15 cellular contexts compared by ENCODE assay signal in genomic region chr14:65501328-65501727, GRCh38.
DNase-seq lines count a peak whose midpoint lies in the region; ATAC-seq and TF ChIP-seq lines count a peak whose summit lies in the region.
"Had no signal": no experiment of that assay in that cellular context is flagged by ENCODE, and none has a peak within 500 bp of the region (broad histone marks: within the 10 kb centered on the region; RNA-seq: fewer than 3 reads in every experiment).

No MANE protein-coding gene starts in this region.

- H3K36me3 Mint-ChIP-seq in activated T-helper 2 cell treated with anti-CD3 and anti-CD28 coated beads, Interferon-gamma antibody, Interleukin-2, Interleukin-4, amounts not matched to agents 10 μg/mL and 5 μg/mL and 100 μg/mL, durations not matched to agents 14 hours and 24 hours and 36 hours (ENCODE audit: low read depth): peaks cover 36% of the 10 kb centered on the region
- peaks cover 4 to 5% (median 4%) of the 10 kb centered on the region in 3 donors for H3K36me3 Mint-ChIP-seq in naive thymus-derived CD8-positive, alpha-beta T cell

- no peaks in the 10 kb centered on the region for H3K27me3 Mint-ChIP-seq in activated T-helper 2 cell treated with anti-CD3 and anti-CD28 coated beads, Interferon-gamma antibody, Interleukin-2, Interleukin-4, amounts not matched to agents 10 μg/mL and 5 μg/mL and 100 μg/mL, durations not matched to agents 14 hours and 24 hours and 36 hours (ENCODE audit: low read depth)
- no peaks in the 10 kb centered on the region for H3K27me3 Mint-ChIP-seq in naive thymus-derived CD8-positive, alpha-beta T cell
- H3K27me3 Mint-ChIP-seq: CD8-positive, alpha-beta memory T cell had no signal

- no peak for DNase-seq in activated T-helper 2 cell treated with anti-CD3 and anti-CD28 coated beads, Interferon-gamma antibody, Interleukin-2, Interleukin-4, amounts not matched to agents 10 μg/mL and 5 μg/mL and 100 μg/mL, durations not matched to agents 14 hours and 24 hours and 36 hours (ENCODE audit: low spot score)
- DNase-seq in naive thymus-derived CD8-positive, alpha-beta T cell: no peak
- no peak for DNase-seq in CD1c-positive myeloid dendritic cell (ENCODE audit: extremely low spot score)
- DNase-seq in NCI-H226: no peak
- DNase-seq in T-helper 9 cell: no peak
- DNase-seq: activated CD4-positive, alpha-beta T cell treated with anti-CD3 and anti-CD28 coated beads, Interleukin-2, amount 50 U/mL, for 48 hours; activated naive CD4-positive, alpha-beta T cell treated with Interleukin-2 at 50 U/mL for 16 hours; caudate nucleus; CD8-positive, alpha-beta memory T cell; hypothalamus; NCI-H1092; T-helper 2 cell had no signal

- peak; percentile 47 for ATAC-seq in GM21360 (IDR thresholded peaks at IDR 0.05; ENCODE audit: unreplicated experiment)
- ATAC-seq in naive thymus-derived CD8-positive, alpha-beta T cell: no peak

- peaks cover 42% of the 10 kb centered on the region for H3K4me1 Mint-ChIP-seq in activated T-helper 2 cell treated with anti-CD3 and anti-CD28 coated beads, Interferon-gamma antibody, Interleukin-2, Interleukin-4, amounts not matched to agents 10 μg/mL and 5 μg/mL and 100 μg/mL, durations not matched to agents 14 hours and 24 hours and 36 hours (ENCODE audit: low read depth)
- H3K4me1 Mint-ChIP-seq in naive thymus-derived CD8-positive, alpha-beta T cell: peaks cover 16 to 49% (median 38%) of the 10 kb centered on the region in 4 donors
- H3K4me1 Mint-ChIP-seq: neural progenitor cell had no signal

- no peak overlapping the region for H3K4me3 Mint-ChIP-seq in activated T-helper 2 cell treated with anti-CD3 and anti-CD28 coated beads, Interferon-gamma antibody, Interleukin-2, Interleukin-4, amounts not matched to agents 10 μg/mL and 5 μg/mL and 100 μg/mL, durations not matched to agents 14 hours and 24 hours and 36 hours (ENCODE audit: low read depth)
- H3K4me3 Mint-ChIP-seq in naive thymus-derived CD8-positive, alpha-beta T cell: no peak overlapping the region
- H3K4me3 Mint-ChIP-seq: neural progenitor cell had no signal

- TF ChIP-seq CTCF in GM12872 (IDR thresholded peaks at IDR 0.05; ENCODE audit: insufficient read depth, low read depth, low read length): peak; percentile 34; the same call in 2 of the 3 replicates

- H3K9me3 Mint-ChIP-seq in activated T-helper 2 cell treated with anti-CD3 and anti-CD28 coated beads, Interferon-gamma antibody, Interleukin-2, Interleukin-4, amounts not matched to agents 10 μg/mL and 5 μg/mL and 100 μg/mL, durations not matched to agents 14 hours and 24 hours and 36 hours: peaks cover 9% of the 10 kb centered on the region
- H3K9me3 Mint-ChIP-seq in naive thymus-derived CD8-positive, alpha-beta T cell: peaks cover 0 to 5% (median 3%) of the 10 kb centered on the region in 9 donors

- intact Hi-C loops in activated T-helper 2 cell treated with anti-CD3 and anti-CD28 coated beads, Interferon-gamma antibody, Interleukin-2, Interleukin-4, amounts not matched to agents 10 μg/mL and 5 μg/mL and 100 μg/mL, durations not matched to agents 14 hours and 24 hours and 36 hours (cut with micrococcal nuclease): loop anchor here (5.0 kb wide), 1 partner anchor 39 kb away; no protein-coding TSS in a partner anchor

- H3K27ac Mint-ChIP-seq in activated T-helper 2 cell treated with anti-CD3 and anti-CD28 coated beads, Interferon-gamma antibody, Interleukin-2, Interleukin-4, amounts not matched to agents 10 μg/mL and 5 μg/mL and 100 μg/mL, durations not matched to agents 14 hours and 24 hours and 36 hours: peak overlapping the region; percentile 28
- H3K27ac Mint-ChIP-seq in naive thymus-derived CD8-positive, alpha-beta T cell: peak overlapping the region in 7 of 10 donors; percentile 4 to 80 (median 34)
- H3K27ac Mint-ChIP-seq: neural progenitor cell had no signal

- POLR2A ChIA-PET in naive thymus-derived CD8-positive, alpha-beta T cell (lab: Charles Lee): no interaction called here
